Comparison of ENCODE assay signal across 30 cellular contexts in genomic region chr12:128956755-128957154, GRCh38.
"Had no signal": no experiment of that assay in that cellular context is flagged by ENCODE, and none has a peak within 500 bp of the region (broad histone marks: within the 10 kb centered on the region; RNA-seq: fewer than 3 reads in every experiment).

No MANE protein-coding gene starts in this region.

- H3K27ac ChIP-seq: adrenal gland, body of pancreas, esophagus muscularis mucosa, foreskin keratinocyte, gastrocnemius medialis, heart right ventricle, hepatocyte had no signal

- H3K27me3 ChIP-seq: adrenal gland, body of pancreas, foreskin keratinocyte had no signal

- H3K4me3 ChIP-seq: adrenal gland, body of pancreas, esophagus muscularis mucosa, gastrocnemius medialis, heart right ventricle, hepatocyte had no signal

- H3K4me2 ChIP-seq: hepatocyte had no signal

- H3K36me3 ChIP-seq: adrenal gland, esophagus muscularis mucosa, gastrocnemius medialis, heart right ventricle had no signal

- H3K9me3 ChIP-seq: adrenal gland, body of pancreas, esophagus muscularis mucosa, gastrocnemius medialis had no signal

- H3K4me1 ChIP-seq: adrenal gland, body of pancreas, esophagus muscularis mucosa, foreskin keratinocyte, gastrocnemius medialis, heart right ventricle had no signal

- DNase-seq: activated CD4-positive, alpha-beta memory T cell treated with anti-CD3 and anti-CD28 coated beads for 36 hours; activated CD4-positive, alpha-beta T cell treated with anti-CD3 and anti-CD28 coated beads for 36 hours; activated CD4-positive, alpha-beta T cell treated with anti-CD3 and anti-CD28 coated beads, Interleukin-2, amount 10 ng/mL, durations not matched to agents 24 days and 14 days; activated CD4-positive, CD25-positive, alpha-beta regulatory T cell; activated CD4-positive, CD25-positive, alpha-beta regulatory T cell treated with anti-CD3 and anti-CD28 coated beads, Interleukin-2, amount 50 U/mL, for 72 hours; activated CD8-positive, alpha-beta memory T cell treated with anti-CD3 and anti-CD28 coated beads, Interleukin-2, amount 10 ng/mL, durations not matched to agents 7 days and 5 days; activated CD8-positive, alpha-beta memory T cell treated with anti-CD3 and anti-CD28 coated beads, Interleukin-2, amount 50 U/mL, for 4 hours; activated CD8-positive, alpha-beta T cell treated with anti-CD3 and anti-CD28 coated beads, Interleukin-2, amount 10 ng/mL, durations not matched to agents 7 days and 5 days; activated gamma-delta T cell treated with Interleukin-2 at 50 U/mL for 16 hours; activated naive CD4-positive, alpha-beta T cell treated with Interleukin-2 at 50 U/mL for 16 hours; activated naive CD8-positive, alpha-beta T cell treated with anti-CD3 and anti-CD28 coated beads for 36 hours; activated naive CD8-positive, alpha-beta T cell treated with anti-CD3 and anti-CD28 coated beads, Interleukin-2, amount 50 U/mL, for 24 hours; activated T-cell treated with anti-CD3 and anti-CD28 coated beads, Interleukin-2, amount 50 U/mL, for 1 hour; activated T-cell treated with anti-CD3 and anti-CD28 coated beads, Interleukin-2, amount 50 U/mL, for 48 hours; adrenal gland; amygdala; aorta; body of pancreas; cortex of kidney; dermis blood vessel endothelial cell; effector CD4-positive, alpha-beta T cell; effector memory CD8-positive, alpha-beta T cell; erythroblast; foreskin keratinocyte; gastrocnemius medialis; heart right ventricle; T-helper 17 cell; T1000 had no signal
